In the genomic region with DNA sequence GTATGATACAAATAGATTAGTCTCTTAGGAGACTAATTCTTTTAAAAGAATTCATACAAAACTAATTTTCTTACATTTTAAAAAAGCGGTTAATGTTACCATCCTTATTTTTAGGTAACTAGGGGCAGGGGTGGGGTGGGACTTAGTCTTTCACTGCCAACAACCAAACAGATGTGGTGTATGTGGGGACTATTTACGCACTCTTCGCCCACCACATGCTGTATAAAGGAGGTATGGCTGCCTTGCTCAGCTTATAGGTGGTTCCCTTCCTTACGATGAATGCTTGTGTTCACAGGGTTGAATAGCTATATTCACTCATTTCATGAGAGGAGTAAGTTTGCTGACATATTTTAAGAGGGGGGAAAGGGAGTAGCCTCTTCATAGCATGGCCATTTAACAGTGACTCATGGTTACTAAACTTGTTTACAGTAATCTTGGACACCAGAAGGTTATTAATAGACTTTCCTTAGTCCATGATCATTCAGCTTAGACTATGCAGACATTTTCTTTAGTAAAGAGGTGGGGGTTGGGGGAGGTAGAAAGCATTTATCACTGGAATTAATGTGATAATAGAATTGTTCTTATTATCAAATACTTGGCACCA, we compare ENCODE assay signal across 9 cellular contexts.
DNase-seq lines count a peak whose midpoint lies in the region; ATAC-seq, FAIRE-seq and TF ChIP-seq lines count a peak whose summit lies in the region.
"Had no signal": no experiment of that assay in that cellular context is flagged by ENCODE, and none has a peak within 500 bp of the region (broad histone marks: within the 10 kb centered on the region; RNA-seq: fewer than 3 reads in every experiment).

No MANE protein-coding gene starts in this region.

- H3K27ac ChIP-seq in esophagus muscularis mucosa (replicated peaks in 1 of 4): peak overlapping the region in 3 of 4 donors; percentile 11 to 44 (median 28)
- no peak overlapping the region for H3K27ac ChIP-seq in pancreas
- peak overlapping the region in 1 of 2 donors; percentile 80 for H3K27ac ChIP-seq in small intestine (ENCODE audit: low read depth in 1 of 2, low read length in 1 of 2)

- no peaks in the 10 kb centered on the region for H3K9me3 ChIP-seq in esophagus muscularis mucosa
- H3K9me3 ChIP-seq in pancreas: no peaks in the 10 kb centered on the region
- H3K9me3 ChIP-seq in small intestine (ENCODE audit: control insufficient read depth, low read depth): no peaks in the 10 kb centered on the region

- no peak for TF ChIP-seq EP300 in esophagus muscularis mucosa (IDR thresholded peaks at IDR 0.05)

- H3K4me1 ChIP-seq in esophagus muscularis mucosa (peaks cover 38 to 54% (median 44%) of the 10 kb centered on the region in 4 donors), pancreas (peaks cover 0 to 13% (median 0%) of the 10 kb centered on the region in 3 donors), small intestine (ENCODE audit: control insufficient read depth in 2 of 2, insufficient read depth in 1 of 2, low read depth in 1 of 2, low read length in 1 of 2) (peaks cover 0 to 2% of the 10 kb centered on the region in 2 donors)

- 86% methylated on average over 4 of the region's 4 CpGs for WGBS in esophagus muscularis mucosa
- 98% methylated on average over 4 of the region's 4 CpGs for WGBS in pancreas, 2 donors
- 88 to 95% (median 91%) methylated on average over 4 of the region's 4 CpGs for WGBS in small intestine, 3 donors

- no peaks in the 10 kb centered on the region for H3K27me3 ChIP-seq in esophagus muscularis mucosa
- H3K27me3 ChIP-seq in pancreas: no peaks in the 10 kb centered on the region
- no peaks in the 10 kb centered on the region for H3K27me3 ChIP-seq in small intestine (ENCODE audit: control insufficient read depth in 2 of 2, insufficient read depth in 2 of 2, low read length in 2 of 2)

- no peaks in the 10 kb centered on the region for H3K36me3 ChIP-seq in esophagus muscularis mucosa
- no peaks in the 10 kb centered on the region for H3K36me3 ChIP-seq in pancreas
- no peaks in the 10 kb centered on the region for H3K36me3 ChIP-seq in small intestine (ENCODE audit: control insufficient read depth in 2 of 2, insufficient read depth in 2 of 2, low read length in 2 of 2)

- FAIRE-seq in pancreas (lab: Jason Lieb, UNC) (no peak), small intestine (lab: Jason Lieb, UNC) (no peak)
- FAIRE-seq: endometrium had no signal

- TF ChIP-seq POLR2A in esophagus muscularis mucosa (IDR thresholded peaks at IDR 0.05; ENCODE audit: low read depth): no peak

- no peak for TF ChIP-seq CTCF in esophagus muscularis mucosa (IDR thresholded peaks at IDR 0.05)
- no peak for TF ChIP-seq CTCF in pancreas (IDR thresholded peaks at IDR 0.05)

- intact Hi-C loops in esophagus muscularis mucosa (cut with DNase I): no loop called here
- intact Hi-C loops in pancreas (cut with DNase I): no loop called here

- ATAC-seq in pancreas (peak; percentile 48 to 83 (median 64)), HG02840 (IDR thresholded peaks at IDR 0.05; ENCODE audit: low FRiP score, unreplicated experiment) (no peak)

- DNase-seq in Daoy (ENCODE audit: low read depth) (peak; percentile 26), NCI-H460 (ENCODE audit: extremely low read depth, low read depth) (peak; percentile 33), esophagus muscularis mucosa (ENCODE audit: extremely low spot score) (no peak), pancreas (no peak), SKM-1 (lab: John Stamatoyannopoulos, UW; ENCODE audit: unreplicated experiment) (no peak), small intestine (no peak), NCI-H2107 (lab: John Stamatoyannopoulos, UW) (no peak)

- no peak overlapping the region for H3K4me3 ChIP-seq in esophagus muscularis mucosa
- no peak overlapping the region for H3K4me3 ChIP-seq in pancreas
- H3K4me3 ChIP-seq in small intestine (ENCODE audit: low read depth in 1 of 2, low read length in 2 of 2): no peak overlapping the region

Comparison
In these comparisons a context has a peak if more than half of its experiments do, and no peak if none do; other contexts are left out.
1. DNase-seq: peak in Daoy (single experiment) and NCI-H460 (single experiment); none in esophagus muscularis mucosa (single experiment), pancreas (0 of 6), SKM-1 (single experiment), small intestine (single experiment) and NCI-H2107 (single experiment).
2. H3K27ac ChIP-seq: peak in esophagus muscularis mucosa (3 of 4); none in pancreas (0 of 4).